Comparison of ENCODE assay signal across 8 cellular contexts in genomic region chr17:50507871-50508572, GRCh38. TPM values are rescaled to one million over a fixed set of nuclear protein-coding genes. Genes with fewer than 3 reads are reported as not detected.
DNase-seq lines count a peak whose midpoint lies in the region; ATAC-seq and TF ChIP-seq lines count a peak whose summit lies in the region.

TSS of gene MYCBPAP (plus strand) at chr17:50508439. CDS start at chr17:50508675, 236 bp downstream.

- no peaks in the 10 kb centered on the region for H3K27me3 ChIP-seq in Caco-2 (replicated peaks; ENCODE audit: control insufficient read depth, insufficient read depth, low read length)

- POLR2A ChIA-PET in Caco-2 (lab: Charles Lee), result no interaction called here

- DNase-seq in Caco-2 (peak; percentile 90 to 92), SHP77 treated with DMSO at 0.1 percent for 48 hours (lab: John Stamatoyannopoulos, UW) (peak; percentile 50), globus pallidus (ENCODE audit: low spot score) (peak; percentile 60), occipital lobe (lab: John Stamatoyannopoulos, UW) (peak; percentile 75), substantia nigra (lab: John Stamatoyannopoulos, UW) (peak; percentile 3 to 94 (median 58)), NCI-H345 (lab: John Stamatoyannopoulos, UW) (no peak)
- peak; percentile 80 for DNase-seq in activated naive CD4-positive, alpha-beta T cell treated with anti-CD3 and anti-CD28 coated beads, Interleukin-2, amount 50 U/mL, for 16 hours

- H3K9me3 Mint-ChIP-seq in Caco-2 (ENCODE audit: unreplicated experiment), result no peaks in the 10 kb centered on the region

- H3K4me3 ChIP-seq in Caco-2 (ENCODE audit: low read depth, low read length), result peak within 1 kb of the TSS; percentile 36

- intact Hi-C loops in Caco-2 (cut with micrococcal nuclease; ENCODE audit: unreplicated experiment), result loop anchor here (2.0 kb wide), 1 partner anchor 29 kb away; the partner anchor contains the start of gene RSAD1

- peaks cover 15% of the 10 kb centered on the region for H3K4me1 Mint-ChIP-seq in Caco-2 (ENCODE audit: low read depth, unreplicated experiment)

- H3K36me3 Mint-ChIP-seq in Caco-2 (ENCODE audit: insufficient read depth, unreplicated experiment), result peaks cover 11% of the 10 kb centered on the region

- CTCF ChIA-PET in Caco-2 (lab: Charles Lee), result interaction anchor here (0.6 to 0.9 kb wide), 3 partner anchors 30 to 188 kb away, joined by 3 to 7 read pairs (median 6); partner anchors contain the start of gene LRRC59

- H3K27me3 Mint-ChIP-seq in Caco-2 (ENCODE audit: insufficient read depth, unreplicated experiment), result no peaks in the 10 kb centered on the region

- no peaks in the 10 kb centered on the region for H3K36me3 ChIP-seq in Caco-2 (ENCODE audit: control insufficient read depth, insufficient read depth, low read length)

- H3K4me3 Mint-ChIP-seq in Caco-2 (ENCODE audit: unreplicated experiment), result peak within 1 kb of the TSS; percentile 67

- peak; percentile 64 for ATAC-seq in HG02885 (IDR thresholded peaks at IDR 0.05; ENCODE audit: poor library complexity, unreplicated experiment)

- peaks cover 16% of the 10 kb centered on the region for H3K4me1 ChIP-seq in Caco-2

- H3K27ac Mint-ChIP-seq in Caco-2 (ENCODE audit: unreplicated experiment), result peak within 1 kb of the TSS; percentile 58

- peak; percentile 35 to 53 for TF ChIP-seq CTCF in Caco-2 (IDR thresholded peaks at IDR 0.05; ENCODE audit: insufficient read depth in 1 of 2, low read depth in 1 of 2, low read length in 1 of 2, severe bottlenecking in 1 of 2, unreplicated experiment in 1 of 2)

- H3K9me3 ChIP-seq in Caco-2, result no peaks in the 10 kb centered on the region

- TSS peak; percentile 66 for BruUV-seq in Caco-2 (replicated peaks; lab: Mats Ljungman, UMichigan)

- H3K27ac ChIP-seq in substantia nigra (ENCODE audit: low read depth, low read length, poor library complexity, severe bottlenecking), result peak within 1 kb of the TSS; percentile 58

RNA-seq across cellular contexts. Expression of gene MYCBPAP, which starts in this region (rescaled TPM):
- total RNA-seq in Caco-2 (2022), result 1.3 and 2.7 TPM in 2 replicates
- total RNA-seq in occipital lobe, result 2.0 TPM
